ENCODE assay signal across 8 cellular contexts in the genomic region with DNA sequence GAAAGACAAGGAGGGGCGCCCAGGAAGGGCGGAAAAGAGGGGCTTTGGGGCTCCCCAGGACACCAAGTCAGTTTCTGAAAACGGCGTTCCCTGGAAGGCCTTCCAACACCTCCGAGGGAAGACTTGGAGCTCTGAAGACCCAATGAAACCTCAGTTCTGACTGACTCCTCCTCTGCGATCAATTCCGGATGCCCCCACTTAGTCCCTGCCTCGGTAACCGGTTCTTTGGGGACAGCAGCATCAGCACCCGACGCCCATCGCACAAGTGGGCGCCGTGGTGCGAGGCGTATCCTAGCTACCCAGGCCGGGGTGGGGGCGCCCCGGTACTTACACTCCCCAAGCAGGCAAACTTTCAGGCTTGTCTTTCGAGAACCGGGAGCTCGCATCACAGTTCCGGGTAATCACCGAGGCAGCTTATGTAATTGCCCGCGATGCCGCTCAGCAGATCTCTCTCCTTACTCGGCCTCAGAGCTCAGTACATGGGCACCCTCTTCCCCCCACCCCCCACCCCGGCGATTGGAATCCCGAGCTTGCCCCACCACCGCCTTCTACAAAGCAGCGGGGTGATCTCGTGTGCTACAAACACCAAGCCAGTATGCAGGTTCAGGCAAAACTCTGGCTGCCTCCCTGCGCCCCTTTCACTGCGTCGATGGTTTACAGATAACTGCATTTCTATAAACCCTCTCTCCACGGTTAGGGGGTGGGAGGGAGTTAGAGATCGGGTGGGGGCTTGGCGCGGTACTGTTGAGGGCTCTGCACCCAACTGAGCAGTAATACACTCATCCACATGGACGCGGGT. TPM values are rescaled to one million over a fixed set of nuclear protein-coding genes. Genes with fewer than 3 reads are reported as not detected.
A peak's percentile ranks its signal among the peaks of the same experiment; 100 is the strongest.
DNase-seq lines count a peak whose midpoint lies in the region; ATAC-seq and TF ChIP-seq lines count a peak whose summit lies in the region.

No MANE protein-coding gene starts in this region.

- H3K27ac ChIP-seq in PC-3 (ENCODE audit: low read length) (no peak overlapping the region), gastroesophageal sphincter (peak overlapping the region in 3 of 4 donors; percentile 83 to 92 (median 89)), rectal smooth muscle tissue (ENCODE audit: low read depth, low read length) (no peak overlapping the region)

- intact Hi-C loops in PC-3 (cut with micrococcal nuclease): no loop called here

- H3K9me3 ChIP-seq in PC-3 (ENCODE audit: low read length) (no peaks in the 10 kb centered on the region), gastroesophageal sphincter (no peaks in the 10 kb centered on the region)

- 5 to 6% methylated on average over 7 to 12 of the region's 43 CpGs for WGBS in gastroesophageal sphincter (ENCODE audit: low coverage in 1 of 2), 2 donors

- no peaks in the 10 kb centered on the region for H3K9me2 ChIP-seq in PC-3 (replicated peaks; ENCODE audit: low read length)

- BruUV-seq in PC-3 (replicated peaks; lab: Mats Ljungman, UMichigan): no TSS peak

- TF ChIP-seq EP300 in gastroesophageal sphincter (IDR thresholded peaks at IDR 0.05): no peak

- CTCF ChIA-PET in PC-3 (lab: Charles Lee): no interaction called here

- peak; percentile 60 for DNase-seq in GM10266 (ENCODE audit: extremely low spot score)
- no peak for DNase-seq in PC-3
- DNase-seq in activated CD8-positive, alpha-beta memory T cell treated with anti-CD3 and anti-CD28 coated beads, Interleukin-2, amount 50 U/mL, for 4 hours: no peak

- POLR2A ChIA-PET in PC-3 (lab: Charles Lee; ENCODE audit: unreplicated experiment): no interaction called here

- no peak for ATAC-seq in PC-3
- ATAC-seq in gastroesophageal sphincter: no peak
- no peak for ATAC-seq in GM19035 (IDR thresholded peaks at IDR 0.05; ENCODE audit: unreplicated experiment)
- no peak for ATAC-seq in GM21619 (IDR thresholded peaks at IDR 0.05; ENCODE audit: unreplicated experiment)
- no peak for ATAC-seq in GM18873 (IDR thresholded peaks at IDR 0.05; ENCODE audit: low FRiP score, unreplicated experiment)

- no peaks in the 10 kb centered on the region for H3K79me2 ChIP-seq in PC-3 (ENCODE audit: low read length)

- no peak overlapping the region for H3K9ac ChIP-seq in PC-3 (ENCODE audit: low read length)
- no peak overlapping the region for H3K9ac ChIP-seq in rectal smooth muscle tissue (ENCODE audit: low read length)

- TF ChIP-seq CTCF in GM10266 (IDR thresholded peaks at IDR 0.05; ENCODE audit: control insufficient read depth, insufficient read depth, low read depth, missing control alignments) (no peak), PC-3 (conservative IDR thresholded peaks at IDR 0.05; ENCODE audit: low read depth, low read length) (no peak), gastroesophageal sphincter (IDR thresholded peaks at IDR 0.05) (no peak)

- H3K4me1 ChIP-seq in PC-3 (ENCODE audit: insufficient read depth, low read length): peaks cover 8% of the 10 kb centered on the region
- H3K4me1 ChIP-seq in gastroesophageal sphincter: peaks cover 2 to 64% (median 31%) of the 10 kb centered on the region in 3 donors
- peaks cover 9% of the 10 kb centered on the region for H3K4me1 ChIP-seq in rectal smooth muscle tissue (ENCODE audit: control insufficient read depth, insufficient read depth, low read length)

- H3K4me2 ChIP-seq in PC-3 (ENCODE audit: low read length): peak overlapping the region; percentile 66

- H3K4me3 ChIP-seq in PC-3 (ENCODE audit: low read length) (0 out of 2 replicates have a peak overlapping the region, but pooled peaks have one; percentile 58), gastroesophageal sphincter (peak overlapping the region; percentile 55 to 63), rectal smooth muscle tissue (ENCODE audit: low read length) (peak overlapping the region; percentile 44)

- no peak for TF ChIP-seq POLR2A in gastroesophageal sphincter (IDR thresholded peaks at IDR 0.05)

- no peaks in the 10 kb centered on the region for H3F3A ChIP-seq in PC-3 (ENCODE audit: low read length, unreplicated experiment)

- no peaks in the 10 kb centered on the region for H4K20me1 ChIP-seq in PC-3 (ENCODE audit: low read length)

- no peak overlapping the region; the same call in 1 of the 2 replicates for H2AFZ ChIP-seq in PC-3 (ENCODE audit: low read length)

- peaks cover 99% of the 10 kb centered on the region for H3K27me3 ChIP-seq in PC-3 (ENCODE audit: low read length)
- H3K27me3 ChIP-seq in gastroesophageal sphincter: peaks cover 87% of the 10 kb centered on the region
- H3K27me3 ChIP-seq in rectal smooth muscle tissue (ENCODE audit: control insufficient read depth, insufficient read depth, low read length): peaks cover 21% of the 10 kb centered on the region

- H3K36me3 ChIP-seq in PC-3 (ENCODE audit: low read depth, low read length) (no peaks in the 10 kb centered on the region), gastroesophageal sphincter (no peaks in the 10 kb centered on the region), rectal smooth muscle tissue (ENCODE audit: control insufficient read depth, insufficient read depth, low read length) (no peaks in the 10 kb centered on the region)

RNA-seq across cellular contexts. Expression of gene TENM4, which starts 2.0 kb away (rescaled TPM):
- total RNA-seq in PC-3 (2014; rRNA removed): 19.7 and 37.1 TPM in 2 replicates
- 10 to 100 TPM in 2 of 4 donors, 1 to 10 TPM in 2; 5.5 to 12.3 (median 8.9) TPM for total RNA-seq in gastroesophageal sphincter

Comparison
In these comparisons a context has a peak if more than half of its experiments do, and no peak if none do; other contexts are left out.
1. H3K27ac ChIP-seq: peak in gastroesophageal sphincter (3 of 4); none in PC-3 (single experiment) and rectal smooth muscle tissue (single experiment).
2. Peak in every context shown above with its lines, with median percentiles within 50 percentile points of each other: H3K4me3 ChIP-seq.